Comparison of ENCODE assay signal across 8 cellular contexts in the genomic region with DNA sequence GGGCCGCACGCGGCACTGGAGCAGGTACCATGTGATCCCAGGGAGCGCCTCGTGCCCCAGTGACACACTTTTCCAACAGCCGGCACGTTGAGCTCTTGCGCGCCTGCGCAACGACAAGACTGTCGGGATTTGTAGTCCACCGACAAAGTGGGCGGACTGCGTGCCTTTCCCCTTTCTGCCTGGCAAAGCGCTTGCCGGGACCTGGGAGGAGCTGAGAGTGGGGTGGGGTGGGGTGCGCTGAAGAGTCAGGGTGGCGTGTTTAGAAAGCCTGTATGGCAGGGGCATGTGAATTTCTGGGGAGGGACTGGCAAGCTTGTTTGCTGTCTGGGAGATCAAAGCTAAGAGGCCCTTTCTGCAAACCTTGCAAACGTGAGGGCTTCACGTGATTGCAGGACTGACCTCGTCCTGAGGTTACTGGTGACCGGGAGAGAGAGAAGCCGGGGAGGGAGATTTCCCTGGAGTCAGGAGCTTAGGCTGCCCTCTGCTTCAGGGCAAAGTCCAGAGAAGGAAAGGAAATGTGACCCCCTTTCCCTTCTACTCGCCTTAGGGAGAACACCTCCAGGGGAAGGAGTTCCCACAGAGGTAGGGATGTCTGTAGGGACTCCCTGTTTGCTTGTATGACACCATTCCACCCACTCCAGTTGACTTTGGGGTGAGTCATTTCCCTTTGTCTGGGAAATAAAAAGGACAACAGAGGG. TPM values are rescaled to one million over a fixed set of nuclear protein-coding genes. Genes with fewer than 3 reads are reported as not detected.
A peak's percentile ranks its signal among the peaks of the same experiment; 100 is the strongest.
DNase-seq lines count a peak whose midpoint lies in the region; ATAC-seq, FAIRE-seq and TF ChIP-seq lines count a peak whose summit lies in the region.

No MANE protein-coding gene starts in this region.

- intact Hi-C loops in Panc1 (cut with micrococcal nuclease; ENCODE audit: unreplicated experiment), result no loop called here

- H3K4me2 ChIP-seq in Karpas-422 (ENCODE audit: low read depth, low read length, poor library complexity, severe bottlenecking), result peak overlapping the region; percentile 71

- peak; percentile 92 for FAIRE-seq in GM12891 (lab: Jason Lieb, UNC)

- TSS peak; percentile 85 for BruUV-seq in Panc1 (replicated peaks; lab: Mats Ljungman, UMichigan)

- H3K9me2 ChIP-seq in Karpas-422 (replicated peaks; ENCODE audit: insufficient read depth, low read length), result no peaks in the 10 kb centered on the region

- DNase-seq in GM12891 (ENCODE audit: insufficient read length, low spot score), result peak; percentile 66
- DNase-seq in Karpas-422, result peak; percentile 95
- DNase-seq in Panc1 (ENCODE audit: low read depth, low spot score), result peak; percentile 96
- peak; percentile 94 for DNase-seq in activated T-cell treated with anti-CD3 and anti-CD28 coated beads, Interleukin-2, amount 50 U/mL, for 48 hours
- peak; percentile 99 for DNase-seq in mucosa of gallbladder (ENCODE audit: low spot score)
- peak; percentile 81 to 86 for DNase-seq in stimulated activated CD8-positive, alpha-beta memory T cell treated with anti-CD3 and anti-CD28 coated beads, Interleukin-2, amount 100 ng/mL, for 48 hours (ENCODE audit: low read depth in 2 of 2)

- no peak for TF ChIP-seq POLR2A in GM12891 (IDR thresholded peaks at IDR 0.05; ENCODE audit: low read depth, low read length)

- POLR2A ChIA-PET in Panc1 (lab: Charles Lee), result interaction anchor here (0.6 to 1.6 kb wide), 5 partner anchors 13 to 635 kb away, joined by 3 to 13 read pairs (median 4); partner anchors contain the start of gene MED24

- no peaks in the 10 kb centered on the region for H3K79me2 ChIP-seq in Karpas-422 (ENCODE audit: low read length)

- no peak for TF ChIP-seq CTCF in Panc1 (IDR thresholded peaks at IDR 0.05)

- H3K4me3 ChIP-seq in Karpas-422 (ENCODE audit: low read length), result peak overlapping the region; percentile 50
- H3K4me3 ChIP-seq in Panc1 (ENCODE audit: low read depth in 2 of 2, low read length in 2 of 2), result peak overlapping the region; percentile 87 to 98
- peak overlapping the region; percentile 74 to 98 for H3K4me3 ChIP-seq in esophagus (ENCODE audit: low read depth in 1 of 2, low read length in 2 of 2)

- H2AFZ ChIP-seq in Karpas-422 (ENCODE audit: low read length), result peak overlapping the region; percentile 44

- H3K9ac ChIP-seq in Karpas-422 (ENCODE audit: low read length), result peak overlapping the region; percentile 64

- 0% methylated on average over 25 of the region's 25 CpGs for WGBS in esophagus, 2 donors

- H3K36me3 ChIP-seq in Karpas-422 (ENCODE audit: insufficient read depth, low read length) (no peaks in the 10 kb centered on the region), Panc1 (ENCODE audit: control insufficient read depth, insufficient read depth, low read length) (no peaks in the 10 kb centered on the region), esophagus (ENCODE audit: control insufficient read depth in 2 of 2, insufficient read depth in 2 of 2, low read length in 1 of 2) (peaks cover 0 to 10% of the 10 kb centered on the region in 2 donors)

- H3K9me3 ChIP-seq in Karpas-422 (ENCODE audit: low read length), result 0 out of 2 replicates have a peak, but pooled peaks cover 3% of the 10 kb centered on the region
- H3K9me3 ChIP-seq in Panc1 (ENCODE audit: control insufficient read depth, insufficient read depth, low read depth, low read length), result no peaks in the 10 kb centered on the region
- no peaks in the 10 kb centered on the region for H3K9me3 ChIP-seq in esophagus (ENCODE audit: control insufficient read depth in 2 of 2, insufficient read depth in 1 of 2, low read depth in 1 of 2, low read length in 1 of 2)

- H3K27ac ChIP-seq in Karpas-422 (ENCODE audit: low read length), result no peak overlapping the region
- H3K27ac ChIP-seq in Panc1 (ENCODE audit: low read length), result peak overlapping the region; percentile 89
- H3K27ac ChIP-seq in esophagus (ENCODE audit: low read depth in 2 of 2, low read length in 1 of 2), result peak overlapping the region; percentile 96 to 100

- in situ Hi-C loops in Panc1 (cut with HindIII; ENCODE audit: low pct_unique_long_range_greater_than_20kb, low sequenced_read_pairs), result no loop called here

- H3K4me1 ChIP-seq in Karpas-422 (ENCODE audit: low read length) (peaks cover 35% of the 10 kb centered on the region), Panc1 (ENCODE audit: control insufficient read depth, insufficient read depth, low read length) (peaks cover 32% of the 10 kb centered on the region), esophagus (ENCODE audit: control insufficient read depth in 2 of 2, insufficient read depth in 2 of 2, low read length in 1 of 2) (peaks cover 5 to 28% of the 10 kb centered on the region in 2 donors)

- CTCF ChIA-PET in Panc1 (lab: Charles Lee), result interaction anchor here (0.5 to 1.3 kb wide), 6 partner anchors 11 to 103 kb away, joined by 3 to 7 read pairs (median 4); no protein-coding TSS in a partner anchor

- ATAC-seq in Panc1, result peak; percentile 80
- ATAC-seq in HG03280 (IDR thresholded peaks at IDR 0.05; ENCODE audit: unreplicated experiment), result no peak

- no peaks in the 10 kb centered on the region for H4K20me1 ChIP-seq in Karpas-422 (ENCODE audit: insufficient read depth, low read depth, low read length)

- H3K27me3 ChIP-seq in Karpas-422 (ENCODE audit: low read length) (0 out of 2 replicates have a peak, but pooled peaks cover 6% of the 10 kb centered on the region), Panc1 (ENCODE audit: control insufficient read depth, insufficient read depth, low read length) (no peaks in the 10 kb centered on the region), esophagus (ENCODE audit: control insufficient read depth in 1 of 2, insufficient read depth in 2 of 2, low read length in 2 of 2) (no peaks in the 10 kb centered on the region)

TF ChIP-seq in GM12891, 5 proteins besides CTCF, POLR2A, EP300 and RAD21:
- no peak for TF ChIP-seq POU2F2 (IDR thresholded peaks at IDR 0.05; ENCODE audit: low read depth, low read length)
- TF ChIP-seq TAF1 (IDR thresholded peaks at IDR 0.05; ENCODE audit: low read depth, low read length), result no peak
- TF ChIP-seq PAX5 (IDR thresholded peaks at IDR 0.05; ENCODE audit: insufficient read depth, low read length, severe bottlenecking), result no peak
- no peak for TF ChIP-seq POLR2AphosphoS5 (IDR thresholded peaks at IDR 0.05; ENCODE audit: low read depth, low read length)
- TF ChIP-seq SPI1 (IDR thresholded peaks at IDR 0.05; ENCODE audit: low read depth, low read length), result peak; percentile 32

RNA-seq across cellular contexts. Expression of gene NR1D1, which starts 0.4 kb away (rescaled TPM):
- polyA plus RNA-seq in GM12891 (2012; ENCODE audit: low read depth, missing spikeins), result 1.6 TPM
- 0.65 and 0.67 TPM in 2 replicates for total RNA-seq in Karpas-422 (2014; rRNA removed; shearing (Covaris generic); ENCODE audit: low replicate concordance)
- 8.8 TPM for total RNA-seq in Panc1 (2021; ENCODE audit: unreplicated experiment)
- polyA plus RNA-seq in Panc1 (2012; ENCODE audit: insufficient read length), result 8.6 TPM
- polyA plus RNA-seq in esophagus, result 10 to 100 TPM; 23.6 to 24.6 TPM
- 34.7 TPM for total RNA-seq in mucosa of gallbladder

RNA-seq across cellular contexts. Expression of gene MSL1, which starts 21.0 kb away (rescaled TPM):
- polyA plus RNA-seq in GM12891 (2012; ENCODE audit: low read depth, missing spikeins), result 42.1 TPM
- total RNA-seq in Karpas-422 (2014; rRNA removed; shearing (Covaris generic); ENCODE audit: low replicate concordance), result 48.6 and 53.2 TPM in 2 replicates
- total RNA-seq in Panc1 (2021; ENCODE audit: unreplicated experiment) (96.3 TPM), mucosa of gallbladder (90.9 TPM)
- polyA plus RNA-seq in Panc1 (2012; ENCODE audit: insufficient read length), result 48.8 TPM
- 10 to 100 TPM; 42.1 to 59.5 TPM for polyA plus RNA-seq in esophagus

RNA-seq across cellular contexts. Expression of gene THRA, which starts 38.1 kb away (rescaled TPM):
- polyA plus RNA-seq in GM12891 (2012; ENCODE audit: low read depth, missing spikeins), result 1.9 TPM
- 1.7 and 2.5 TPM in 2 replicates for total RNA-seq in Karpas-422 (2014; rRNA removed; shearing (Covaris generic); ENCODE audit: low replicate concordance)
- total RNA-seq in Panc1 (2021; ENCODE audit: unreplicated experiment) (11.7 TPM), mucosa of gallbladder (78.7 TPM)
- polyA plus RNA-seq in Panc1 (2012; ENCODE audit: insufficient read length), result 13.6 TPM
- 10 to 100 TPM; 10.5 to 11.0 TPM for polyA plus RNA-seq in esophagus

RNA-seq across cellular contexts. Expression of gene CASC3, which starts 39.5 kb away (rescaled TPM):
- 34.8 TPM for polyA plus RNA-seq in GM12891 (2012; ENCODE audit: low read depth, missing spikeins)
- 37.4 and 74.5 TPM in 2 replicates for total RNA-seq in Karpas-422 (2014; rRNA removed; shearing (Covaris generic); ENCODE audit: low replicate concordance)
- total RNA-seq in Panc1 (2021; ENCODE audit: unreplicated experiment) (97.4 TPM), mucosa of gallbladder (78.5 TPM)
- polyA plus RNA-seq in Panc1 (2012; ENCODE audit: insufficient read length), result 52.3 TPM
- polyA plus RNA-seq in esophagus, result 10 to 100 TPM; 24.3 to 24.6 TPM

RNA-seq across cellular contexts. Expression of gene MED24, which starts 46.6 kb away (rescaled TPM):
- polyA plus RNA-seq in GM12891 (2012; ENCODE audit: low read depth, missing spikeins), result 41.6 TPM
- total RNA-seq in Karpas-422 (2014; rRNA removed; shearing (Covaris generic); ENCODE audit: low replicate concordance), result 40.8 and 50.6 TPM in 2 replicates
- total RNA-seq in Panc1 (2021; ENCODE audit: unreplicated experiment) (93.9 TPM), mucosa of gallbladder (74.2 TPM)
- polyA plus RNA-seq in Panc1 (2012; ENCODE audit: insufficient read length), result 89.2 TPM
- 10 to 100 TPM; 37.7 to 43.7 TPM for polyA plus RNA-seq in esophagus
